ENCODE assay signal across 25 cellular contexts in the genomic region with DNA sequence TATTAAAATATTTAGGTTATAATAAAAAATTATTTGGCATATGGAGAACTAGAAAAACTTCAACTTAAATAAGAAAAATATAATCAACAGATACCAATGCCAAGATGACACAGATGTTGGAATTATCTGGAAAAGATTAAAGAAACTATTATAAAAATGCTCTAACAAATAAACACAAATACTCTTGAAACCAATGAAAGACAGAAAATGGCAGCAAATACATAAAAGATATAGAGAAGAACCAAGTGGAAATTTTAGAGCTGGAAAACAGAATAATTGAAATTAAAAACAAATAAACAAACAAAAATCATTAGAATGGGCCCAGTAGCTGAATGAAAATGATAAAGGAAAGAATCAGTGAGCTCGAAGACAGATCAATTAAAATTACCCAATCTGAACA. TPM values are rescaled to one million over a fixed set of nuclear protein-coding genes. Genes with fewer than 3 reads are reported as not detected.
DNase-seq lines count a peak whose midpoint lies in the region; FAIRE-seq and TF ChIP-seq lines count a peak whose summit lies in the region.
"Had no signal": no experiment of that assay in that cellular context is flagged by ENCODE, and none has a peak within 500 bp of the region (broad histone marks: within the 10 kb centered on the region; RNA-seq: fewer than 3 reads in every experiment).

No MANE protein-coding gene starts in this region.

- no peaks in the 10 kb centered on the region for H4K20me1 ChIP-seq in SU-DHL-6 (ENCODE audit: low read depth, low read length)
- H4K20me1 ChIP-seq: BLaER1 had no signal

- no peak for DNase-seq in frontal cortex (ENCODE audit: low spot score in 2 of 2)
- no peak for DNase-seq in head of caudate nucleus
- no peak for DNase-seq in HCEC 1CT
- DNase-seq: ACHN; BE2C; C1 segment of cervical spinal cord; CD4-positive, alpha-beta memory T cell; CD4-positive, CD25-positive, alpha-beta regulatory T cell; CD8-positive, alpha-beta memory T cell; COR-L47; DMS 273 treated with DMSO at 0.1 percent for 48 hours; DMS153; DMS53; DMS79; DND-41; EL; GDM1 had no signal

- peaks cover 8% of the 10 kb centered on the region; the same call in 1 of the 2 replicates for H3K9me3 ChIP-seq in SU-DHL-6 (ENCODE audit: insufficient read depth, low read length)
- H3K9me3 ChIP-seq: BE2C had no signal

- peak; percentile 30 for FAIRE-seq in A204.1 (lab: Jason Lieb, UNC)
- FAIRE-seq in frontal cortex (lab: Jason Lieb, UNC), result peak; percentile 19
- FAIRE-seq: GM12878, GM12892, GM18507 had no signal

- H3K27ac ChIP-seq in SU-DHL-6 (ENCODE audit: low read depth, low read length), result no peak overlapping the region
- H3K27ac ChIP-seq: 22Rv1, BLaER1 had no signal

- no peak for TF ChIP-seq CTCF in SU-DHL-6 (IDR thresholded peaks at IDR 0.05; ENCODE audit: insufficient read depth, low read length, poor library complexity, severe bottlenecking)

- intact Hi-C loops in head of caudate nucleus (cut with DNase I), result no loop called here

- H3K9me2 ChIP-seq in SU-DHL-6 (replicated peaks; ENCODE audit: insufficient read depth, low read length), result no peaks in the 10 kb centered on the region

- H3K4me3 ChIP-seq in SU-DHL-6 (ENCODE audit: insufficient read depth, low read length, poor library complexity, severe bottlenecking), result no peak overlapping the region
- H3K4me3 ChIP-seq: BLaER1, GM12878 had no signal

- no peaks in the 10 kb centered on the region for H3K79me2 ChIP-seq in SU-DHL-6 (ENCODE audit: insufficient read depth, low read length)

- no peak overlapping the region for H3K4me2 ChIP-seq in SU-DHL-6 (ENCODE audit: low read depth, low read length, poor library complexity, severe bottlenecking)
- H3K4me2 ChIP-seq: BLaER1 had no signal

- H3K27me3 ChIP-seq in SU-DHL-6 (ENCODE audit: low read length), result no peaks in the 10 kb centered on the region

- H3K9ac ChIP-seq in SU-DHL-6 (ENCODE audit: low read length), result no peak overlapping the region
- H3K9ac ChIP-seq: BLaER1 had no signal

- H3K36me3 ChIP-seq in SU-DHL-6 (ENCODE audit: low read length), result peaks cover 5% of the 10 kb centered on the region; the same call in 1 of the 2 replicates
- H3K36me3 ChIP-seq: BE2C, BLaER1 had no signal

- H3F3A ChIP-seq in SU-DHL-6 (ENCODE audit: insufficient read depth), result peaks cover 5% of the 10 kb centered on the region; the same call in 1 of the 2 replicates

- peak overlapping the region; percentile 10 for H2AFZ ChIP-seq in SU-DHL-6 (ENCODE audit: low read depth, low read length, severe bottlenecking)

RNA-seq across cellular contexts. Expression of a gene that starts 5.1 kb away (rescaled TPM):
- total RNA-seq in frontal cortex, result 2,116 TPM
- total RNA-seq: G401 had no signal
